1 cellular context compared by ENCODE assay signal in the genomic region with DNA sequence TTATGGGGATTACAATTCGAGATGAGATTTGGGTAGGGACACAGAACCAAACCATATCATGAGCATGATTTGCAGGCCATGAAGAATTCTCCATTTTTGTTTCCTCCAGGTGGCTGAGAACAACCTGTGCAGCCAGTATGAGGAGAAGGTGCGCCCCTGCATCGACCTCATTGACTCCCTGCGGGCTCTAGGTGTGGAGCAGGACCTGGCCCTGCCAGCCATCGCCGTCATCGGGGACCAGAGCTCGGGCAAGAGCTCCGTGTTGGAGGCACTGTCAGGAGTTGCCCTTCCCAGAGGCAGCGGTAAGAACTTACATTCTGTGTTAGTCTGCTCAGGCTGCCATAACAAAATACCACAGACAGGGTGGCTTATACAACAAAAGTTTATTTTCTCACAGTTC.
TF ChIP-seq lines count a peak whose summit lies in the region.

No MANE protein-coding gene starts in this region.

TF ChIP-seq in GM12878, 131 proteins besides CTCF, POLR2A, EP300 and RAD21 (continued from another document):
- TF ChIP-seq ELK1 (IDR thresholded peaks at IDR 0.05; ENCODE audit: low read depth, low read length) = no peak
- no peak for TF ChIP-seq SPI1 (IDR thresholded peaks at IDR 0.05; ENCODE audit: borderline replicate concordance, insufficient read depth, low read depth, low read length)
